In the genomic region with DNA sequence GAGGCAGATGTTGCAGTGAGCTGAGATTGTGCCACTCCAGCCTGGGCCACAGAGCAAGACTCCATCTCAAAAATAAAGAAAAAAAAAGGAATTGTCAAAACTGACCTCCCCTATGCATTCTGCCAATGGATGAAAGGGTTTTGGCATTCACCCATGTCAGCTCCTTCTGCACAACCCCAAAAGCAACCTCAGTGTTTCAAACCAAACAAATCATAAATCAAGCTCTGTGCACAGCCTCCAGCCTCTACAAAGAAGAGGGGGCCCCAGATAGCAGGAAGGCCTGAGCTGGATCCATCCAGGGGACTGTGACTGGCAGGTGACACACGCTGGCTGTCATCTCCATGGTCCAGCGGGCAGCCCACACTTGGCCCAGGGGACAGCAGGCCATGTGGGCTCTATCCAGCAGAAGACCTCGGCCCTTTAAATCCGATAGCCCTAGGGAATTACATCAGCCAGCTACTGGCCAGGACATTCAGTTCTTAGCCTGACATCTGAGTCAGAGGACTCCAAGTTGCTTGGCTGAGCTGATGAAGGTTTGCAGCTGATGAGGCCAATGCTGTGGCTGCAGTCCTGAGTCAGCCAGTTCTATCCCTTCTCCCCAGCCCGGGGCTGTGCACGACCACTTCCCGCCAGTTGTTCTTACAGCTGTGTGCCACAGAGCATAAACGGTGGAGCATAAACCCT, we compare ENCODE assay signal across 11 cellular contexts. TPM values are rescaled to one million over a fixed set of nuclear protein-coding genes. Genes with fewer than 3 reads are reported as not detected.
DNase-seq lines count a peak whose midpoint lies in the region; ATAC-seq and TF ChIP-seq lines count a peak whose summit lies in the region.
"Had no signal": no experiment of that assay in that cellular context is flagged by ENCODE, and none has a peak within 500 bp of the region (broad histone marks: within the 10 kb centered on the region; RNA-seq: fewer than 3 reads in every experiment).

No MANE protein-coding gene starts in this region.

- TF ChIP-seq CTCF in SK-N-SH (IDR thresholded peaks at IDR 0.05) (no peak), gastroesophageal sphincter (IDR thresholded peaks at IDR 0.05) (no peak)

- H3K4me3 ChIP-seq in BLaER1 (no peak overlapping the region), SK-N-SH (ENCODE audit: low read depth in 2 of 2, low read length in 1 of 2) (no peak overlapping the region), gastroesophageal sphincter (no peak overlapping the region)

- no peak for TF ChIP-seq POLR2A in gastroesophageal sphincter (IDR thresholded peaks at IDR 0.05)

- H3K4me2 ChIP-seq in BLaER1 (peak overlapping the region; percentile 52), SK-N-SH (no peak overlapping the region)

- H3K27ac ChIP-seq in BLaER1 = no peak overlapping the region
- peak overlapping the region in 1 of 2 experiments; percentile 100; a peak in 2 of 4 replicates for H3K27ac ChIP-seq in SK-N-SH (ENCODE audit: low read depth in 2 of 2, low read length in 1 of 2)
- peak overlapping the region; percentile 57 to 75 (median 74) for H3K27ac ChIP-seq in gastroesophageal sphincter

- CTCF ChIA-PET in SK-N-SH (lab: Yijun Ruan, JAX) = interaction anchor here (0.6 to 3.4 kb wide), 10 partner anchors 11 to 297 kb away, joined by 3 to 27 read pairs (median 3); no protein-coding TSS in a partner anchor

- H4K20me1 ChIP-seq in BLaER1 = no peaks in the 10 kb centered on the region
- H4K20me1 ChIP-seq in SK-N-SH (ENCODE audit: insufficient read depth) = no peaks in the 10 kb centered on the region

- H3K36me3 ChIP-seq in BLaER1 = no peaks in the 10 kb centered on the region
- H3K36me3 ChIP-seq in SK-N-SH (replicated peaks in 1 of 2; ENCODE audit: control insufficient read depth in 1 of 2, insufficient read depth in 2 of 2, low read length in 1 of 2) = peaks cover 0 to 8% of the 10 kb centered on the region in 2 experiments
- no peaks in the 10 kb centered on the region for H3K36me3 ChIP-seq in gastroesophageal sphincter

- H3K9me2 ChIP-seq in SK-N-SH = no peaks in the 10 kb centered on the region

- H3F3A ChIP-seq in SK-N-SH (replicated peaks; ENCODE audit: insufficient read depth) = no peaks in the 10 kb centered on the region

- POLR2A ChIA-PET in SK-N-SH (lab: Yijun Ruan, JAX) = interaction anchor here (0.6 to 4.9 kb wide), 3 partner anchors 57 to 62 kb away, joined by 3 to 26 read pairs (median 6); no protein-coding TSS in a partner anchor

- ATAC-seq in gastroesophageal sphincter = peak; percentile 94
- ATAC-seq in GM18517 (IDR thresholded peaks at IDR 0.05; ENCODE audit: unreplicated experiment) = no peak
- ATAC-seq in GM21515 (IDR thresholded peaks at IDR 0.05; ENCODE audit: unreplicated experiment) = no peak

- no peak overlapping the region for H2AFZ ChIP-seq in SK-N-SH (ENCODE audit: low read depth)

- TF ChIP-seq EP300 in SK-N-SH (IDR thresholded peaks at IDR 0.05; ENCODE audit: borderline replicate concordance in 1 of 2, low read depth in 1 of 2, low read length in 1 of 2) (peak in 1 of 2 experiments; percentile 20; a peak in 1 of 4 replicates), gastroesophageal sphincter (IDR thresholded peaks at IDR 0.05) (peak; percentile 50)

- DNase-seq in SK-N-SH = no peak
- peak; percentile 45 for DNase-seq in pulmonary artery endothelial cell (ENCODE audit: low read depth, low spot score)
- DNase-seq in DMS 273 (lab: John Stamatoyannopoulos, UW; ENCODE audit: unreplicated experiment) = no peak
- DNase-seq in HT-29 (ENCODE audit: low spot score) = no peak
- DNase-seq: DMS53; NCI-H1048; stimulated activated CD4-positive, alpha-beta T cell treated with anti-CD3 and anti-CD28 coated beads, Interleukin-2, amount 100 ng/mL, for 48 hours had no signal

- H3K79me2 ChIP-seq in SK-N-SH (ENCODE audit: insufficient read depth) = no peaks in the 10 kb centered on the region

- WGBS in SK-N-SH (ENCODE audit: low lambda C conversion rate) = 38% methylated on average over 8 of the region's 8 CpGs
- 29 to 50% methylated on average over 1 to 4 of the region's 8 CpGs for WGBS in gastroesophageal sphincter (ENCODE audit: low coverage in 1 of 2), 2 donors

- H3K4me1 ChIP-seq in BLaER1 (peaks cover 30% of the 10 kb centered on the region), SK-N-SH (ENCODE audit: control insufficient read depth in 1 of 2, insufficient read depth in 2 of 2, low read depth in 1 of 2, low read length in 1 of 2) (peaks cover 0 to 84% of the 10 kb centered on the region in 2 experiments; a peak in 2 of 4 replicates), gastroesophageal sphincter (peaks cover 0 to 22% (median 8%) of the 10 kb centered on the region in 3 donors)

- H3K27me3 ChIP-seq in BLaER1 (no peaks in the 10 kb centered on the region), SK-N-SH (ENCODE audit: insufficient read depth) (peaks cover 11% of the 10 kb centered on the region; the same call in 1 of the 2 replicates), gastroesophageal sphincter (peaks cover 9% of the 10 kb centered on the region)

- H3K9ac ChIP-seq in BLaER1 = no peak overlapping the region
- no peak overlapping the region for H3K9ac ChIP-seq in SK-N-SH

- H3K9me3 ChIP-seq in BLaER1 (no peaks in the 10 kb centered on the region), SK-N-SH (no peaks in the 10 kb centered on the region), gastroesophageal sphincter (no peaks in the 10 kb centered on the region)

- TF ChIP-seq RAD21 in SK-N-SH (IDR thresholded peaks at IDR 0.05; ENCODE audit: low read length) = no peak

TF ChIP-seq in SK-N-SH, 30 proteins besides CTCF, POLR2A, EP300 and RAD21:
- peak; percentile 50; the same call in 1 of the 2 replicates for TF ChIP-seq MXI1 (IDR thresholded peaks at IDR 0.05; ENCODE audit: low read depth, low read length)
- TF ChIP-seq FOSL2 (IDR thresholded peaks at IDR 0.05; ENCODE audit: borderline replicate concordance, low read depth) = 0 out of 2 replicates have a peak, but pooled peaks have one; percentile 13
- TF ChIP-seq GATA2 (CRISPR knock-in tag; IDR thresholded peaks at IDR 0.05) = no peak
- TF ChIP-seq EZH2phosphoT487 (IDR thresholded peaks at IDR 0.05; ENCODE audit: borderline replicate concordance, low read depth) = no peak
- TF ChIP-seq FOXM1 (IDR thresholded peaks at IDR 0.05; ENCODE audit: low read depth) = no peak
- no peak for TF ChIP-seq CHD2 (IDR thresholded peaks at IDR 0.05; ENCODE audit: low read length, partially characterized antibody)
- no peak for TF ChIP-seq GABPA (IDR thresholded peaks at IDR 0.05; ENCODE audit: low read depth)
- TF ChIP-seq ZBTB33 (IDR thresholded peaks at IDR 0.05; ENCODE audit: borderline replicate concordance, low read depth) = no peak

RNA-seq across cellular contexts. Expression of gene FIGNL1, which starts 52.0 kb away (rescaled TPM):
- polyA plus RNA-seq in SK-N-SH (2012; rRNA removed) = 6.7 and 8.6 TPM in 2 replicates
- 7.3 and 7.7 TPM in 2 replicates for polyA plus RNA-seq in SK-N-SH (2012; cell fraction: cytosol; rRNA removed)
- polyA plus RNA-seq in SK-N-SH (2012; cell fraction: nucleus; rRNA removed) = 7.3 and 12.9 TPM in 2 replicates
- 1 to 10 TPM; 5.0 to 8.5 (median 6.4) TPM for total RNA-seq in gastroesophageal sphincter
- 36.5 and 62.1 TPM in 2 replicates for total RNA-seq in pulmonary artery endothelial cell
- total RNA-seq in HT-29 (2014; rRNA removed; shearing (Covaris generic)) = 14.7 and 15.4 TPM in 2 replicates
